ENCODE assay signal across 9 cellular contexts in genomic region chr7:12683678-12684077, GRCh38. TPM values are rescaled to one million over a fixed set of nuclear protein-coding genes. Genes with fewer than 3 reads are reported as not detected.
DNase-seq lines count a peak whose midpoint lies in the region; ATAC-seq and TF ChIP-seq lines count a peak whose summit lies in the region.
"Had no signal": no experiment of that assay in that cellular context is flagged by ENCODE, and none has a peak within 500 bp of the region (broad histone marks: within the 10 kb centered on the region; RNA-seq: fewer than 3 reads in every experiment).

No MANE protein-coding gene starts in this region.

- WGBS in heart left ventricle, 4 donors: 69 to 86% (median 78%) methylated on average over 1 of the region's 1 CpG

- TF ChIP-seq CTCF in heart left ventricle (IDR thresholded peaks at IDR 0.05) (peak in 10 of 12 donors; percentile 10 to 53 (median 34)), Panc1 (IDR thresholded peaks at IDR 0.05) (peak; percentile 57; the same call in 1 of the 2 replicates), uterus (IDR thresholded peaks at IDR 0.05) (peak in 3 of 4 experiments; percentile 10 to 28 (median 25))

- TF ChIP-seq POLR2A in heart left ventricle (IDR thresholded peaks at IDR 0.05) (no peak), uterus (IDR thresholded peaks at IDR 0.05) (no peak)

- no TSS peak for BruUV-seq in Panc1 (replicated peaks; lab: Mats Ljungman, UMichigan)

- intact Hi-C loops in heart left ventricle (cut with DNase I) (loop anchor here in 8 of 10 donors (5.0 to 10.0 kb wide), 13 partner anchors 46 to 581 kb away; no protein-coding TSS in a partner anchor), Right ventricle myocardium inferior (cut with DNase I) (no loop called here), Panc1 (cut with micrococcal nuclease; ENCODE audit: unreplicated experiment) (loop anchor here (2.0 to 10.0 kb wide), 2 partner anchors 45 to 431 kb away; no protein-coding TSS in a partner anchor), uterus (cut with DNase I; ENCODE audit: low total_unique reads) (no loop called here), head of caudate nucleus (cut with DNase I) (loop anchor here (5.0 to 10.0 kb wide), 2 partner anchors 431 to 579 kb away; no protein-coding TSS in a partner anchor)

- POLR2A ChIA-PET in Panc1 (lab: Charles Lee): no interaction called here

- H3K36me3 ChIP-seq in heart left ventricle: no peaks in the 10 kb centered on the region
- peaks cover 5% of the 10 kb centered on the region; the same call in 1 of the 2 replicates for H3K36me3 ChIP-seq in Panc1 (ENCODE audit: control insufficient read depth, insufficient read depth, low read length)
- no peaks in the 10 kb centered on the region for H3K36me3 ChIP-seq in uterus
- H3K36me3 ChIP-seq: HAP-1 had no signal

- H3K4me1 ChIP-seq in heart left ventricle: peaks cover 0 to 3% (median 0%) of the 10 kb centered on the region in 12 donors
- H3K4me1 ChIP-seq in Panc1 (ENCODE audit: control insufficient read depth, insufficient read depth, low read length): peaks cover 13% of the 10 kb centered on the region
- H3K4me1 ChIP-seq in uterus: no peaks in the 10 kb centered on the region

- ATAC-seq in heart left ventricle (no peak), Right ventricle myocardium inferior (no peak), Panc1 (no peak), GM21381 (IDR thresholded peaks at IDR 0.05; ENCODE audit: unreplicated experiment) (no peak), HG02763 (IDR thresholded peaks at IDR 0.05; ENCODE audit: unreplicated experiment) (no peak)

- H3K9me3 ChIP-seq in heart left ventricle: no peaks in the 10 kb centered on the region
- no peaks in the 10 kb centered on the region for H3K9me3 ChIP-seq in Panc1 (ENCODE audit: control insufficient read depth, insufficient read depth, low read depth, low read length)
- H3K9me3 ChIP-seq in uterus: no peaks in the 10 kb centered on the region
- H3K9me3 ChIP-seq: HAP-1 had no signal

- H3K27me3 ChIP-seq in heart left ventricle: no peaks in the 10 kb centered on the region
- no peaks in the 10 kb centered on the region for H3K27me3 ChIP-seq in Panc1 (ENCODE audit: control insufficient read depth, insufficient read depth, low read length)
- H3K27me3 ChIP-seq in uterus: no peaks in the 10 kb centered on the region

- DNase-seq in heart left ventricle (no peak), Right ventricle myocardium inferior (ENCODE audit: missing footprints) (no peak), Panc1 (ENCODE audit: low read depth, low spot score) (no peak), fibroblast of peridontal ligament (ENCODE audit: extremely low read depth) (peak; percentile 51), uterus (no peak), head of caudate nucleus (no peak)

- in situ Hi-C loops in Panc1 (cut with HindIII; ENCODE audit: low pct_unique_long_range_greater_than_20kb, low sequenced_read_pairs): no loop called here

- no peak overlapping the region for H3K4me3 ChIP-seq in heart left ventricle
- no peak overlapping the region for H3K4me3 ChIP-seq in Panc1 (ENCODE audit: low read depth in 2 of 2, low read length in 2 of 2)
- no peak overlapping the region for H3K4me3 ChIP-seq in uterus
- H3K4me3 ChIP-seq: HAP-1 had no signal

- H3K27ac ChIP-seq in heart left ventricle: no peak overlapping the region
- H3K27ac ChIP-seq in Panc1 (ENCODE audit: low read length): no peak overlapping the region
- H3K27ac ChIP-seq in uterus: no peak overlapping the region

- CTCF ChIA-PET in Panc1 (lab: Charles Lee): no interaction called here

RNA-seq across cellular contexts. Expression of gene ARL4A, which starts 3.8 kb away (rescaled TPM):
- 10 to 100 TPM; 12.8 to 21.4 (median 14.5) TPM for total RNA-seq in heart left ventricle
- 10 to 100 TPM; 10.5 to 25.9 TPM for polyA plus RNA-seq in heart left ventricle
- 10.1 TPM for total RNA-seq in Right ventricle myocardium inferior
- total RNA-seq in Panc1 (2021; ENCODE audit: unreplicated experiment): 37.4 TPM
- polyA plus RNA-seq in Panc1 (2012; ENCODE audit: insufficient read length): 11.9 TPM
- total RNA-seq in uterus: 10 to 100 TPM; 38.5 to 89.7 (median 72.7) TPM

Comparison
In these comparisons a context has a peak if more than half of its experiments do, and no peak if none do; other contexts are left out.
1. intact Hi-C loops: an anchor here in heart left ventricle (5.0 to 10.0 kb wide), Panc1 (2.0 to 10.0 kb wide) and head of caudate nucleus (5.0 to 10.0 kb wide); none called in Right ventricle myocardium inferior and uterus.